In genomic region chr18:67467188-67467587, GRCh38 we compare ENCODE assay signal across 18 cellular contexts. TPM values are rescaled to one million over a fixed set of nuclear protein-coding genes. Genes with fewer than 3 reads are reported as not detected.
DNase-seq lines count a peak whose midpoint lies in the region; ATAC-seq, FAIRE-seq and TF ChIP-seq lines count a peak whose summit lies in the region.
"Had no signal": no experiment of that assay in that cellular context is flagged by ENCODE, and none has a peak within 500 bp of the region (broad histone marks: within the 10 kb centered on the region; RNA-seq: fewer than 3 reads in every experiment).

No MANE protein-coding gene starts in this region.

- FAIRE-seq in H1 (lab: Jason Lieb, UNC) (no peak), pancreas (lab: Jason Lieb, UNC) (no peak)
- FAIRE-seq: A549, G401.6, GM12891, H54 had no signal

- no peak overlapping the region for H2BK12ac ChIP-seq in H1 (ENCODE audit: low read depth, low read length)

- H3K23ac ChIP-seq in H1 (ENCODE audit: insufficient read length) = no peak overlapping the region

- intact Hi-C loops in pancreas (cut with DNase I) = no loop called here

- H3K9me3 ChIP-seq in H1 (ENCODE audit: insufficient read depth in 2 of 2, low read depth in 1 of 2, low read length in 1 of 2) (no peaks in the 10 kb centered on the region), pancreas (no peaks in the 10 kb centered on the region)
- H3K9me3 ChIP-seq: A549, MG63 had no signal

- no peak overlapping the region for H3K27ac ChIP-seq in H1 (ENCODE audit: low read depth, low read length)
- no peak overlapping the region for H3K27ac ChIP-seq in pancreas
- H3K27ac ChIP-seq: A549, KMS-11, PC-9 had no signal

- no peak for TF ChIP-seq EP300 in H1 (IDR thresholded peaks at IDR 0.05; ENCODE audit: borderline replicate concordance in 1 of 2, low read depth in 2 of 2, low read length in 2 of 2)

- no peak overlapping the region for H2BK5ac ChIP-seq in H1 (ENCODE audit: low read depth, low read length)

- no peak overlapping the region for H3K18ac ChIP-seq in H1 (ENCODE audit: extremely low read depth, low read length)

- H4K8ac ChIP-seq in H1 (ENCODE audit: extremely low read depth, insufficient read depth, low read length) = no peak overlapping the region

- ATAC-seq in activated naive CD8-positive, alpha-beta T cell treated with anti-CD3 and anti-CD28 coated beads, Interleukin-2, amount 10 ng/mL, durations not matched to agents 7 days and 5 days (ENCODE audit: low read depth) = no peak
- ATAC-seq in activated naive CD8-positive, alpha-beta T cell treated with anti-CD3 and anti-CD28 coated beads, Interleukin-2, amount 50 U/mL, for 24 hours = no peak
- ATAC-seq in pancreas = no peak
- ATAC-seq in activated CD8-positive, alpha-beta memory T cell treated with anti-CD3 and anti-CD28 coated beads, Interleukin-2, amount 10 ng/mL, durations not matched to agents 7 days and 5 days = no peak
- no peak for ATAC-seq in GM19035 (IDR thresholded peaks at IDR 0.05; ENCODE audit: unreplicated experiment)
- ATAC-seq: A549 had no signal

- H3K27me3 ChIP-seq in H1 (replicated peaks in 1 of 4; ENCODE audit: control insufficient read depth in 3 of 4, extremely low read depth in 1 of 4, insufficient read depth in 3 of 4, low read length in 3 of 4) (no peaks in the 10 kb centered on the region; a peak in 1 of 7 replicates), pancreas (no peaks in the 10 kb centered on the region)
- H3K27me3 ChIP-seq: MG63 had no signal

- peak overlapping the region; percentile 35 for H3K27ac Mint-ChIP-seq in activated naive CD8-positive, alpha-beta T cell treated with anti-CD3 and anti-CD28 coated beads, Interleukin-2, amount 10 ng/mL, durations not matched to agents 7 days and 5 days
- H3K27ac Mint-ChIP-seq in activated naive CD8-positive, alpha-beta T cell treated with anti-CD3 and anti-CD28 coated beads, Interleukin-2, amount 50 U/mL, for 24 hours = no peak overlapping the region
- H3K27ac Mint-ChIP-seq in activated CD8-positive, alpha-beta memory T cell treated with anti-CD3 and anti-CD28 coated beads, Interleukin-2, amount 10 ng/mL, durations not matched to agents 7 days and 5 days = no peak overlapping the region
- H3K27ac Mint-ChIP-seq: CD4-positive, CD25-positive, alpha-beta regulatory T cell had no signal

- TF ChIP-seq CTCF in H1 (IDR thresholded peaks at IDR 0.05; ENCODE audit: control extremely low read depth in 1 of 3, insufficient read depth in 1 of 3, low read depth in 1 of 3, low read length in 3 of 3) (no peak), pancreas (IDR thresholded peaks at IDR 0.05) (no peak)

- H3K79me1 ChIP-seq in H1 (ENCODE audit: low read depth, low read length) = no peaks in the 10 kb centered on the region

- H3K56ac ChIP-seq in H1 (replicated peaks; ENCODE audit: insufficient read length, low read depth, low read length) = no peak overlapping the region

- H2BK120ac ChIP-seq in H1 (replicated peaks; ENCODE audit: low read depth, low read length) = no peak overlapping the region

- 0 out of 2 replicates have a peak overlapping the region, but pooled peaks have one; percentile 76 for H2AK5ac ChIP-seq in H1 (ENCODE audit: low read depth, low read length)

- H3K4me3 ChIP-seq in H1 (ENCODE audit: extremely low read depth in 1 of 4, insufficient read depth in 2 of 4, low read depth in 3 of 4, low read length in 4 of 4) (no peak overlapping the region), pancreas (no peak overlapping the region)
- H3K4me3 ChIP-seq: A549, MG63, PC-9 had no signal

- H3K9ac ChIP-seq in H1 (replicated peaks in 1 of 4; ENCODE audit: extremely low read depth in 1 of 4, low read depth in 3 of 4, low read length in 3 of 4) = no peak overlapping the region
- H3K9ac ChIP-seq: KMS-11 had no signal

- H3K9me3 Mint-ChIP-seq in activated naive CD8-positive, alpha-beta T cell treated with anti-CD3 and anti-CD28 coated beads, Interleukin-2, amount 10 ng/mL, durations not matched to agents 7 days and 5 days = peaks cover 2% of the 10 kb centered on the region
- peaks cover 5% of the 10 kb centered on the region for H3K9me3 Mint-ChIP-seq in activated naive CD8-positive, alpha-beta T cell treated with anti-CD3 and anti-CD28 coated beads, Interleukin-2, amount 50 U/mL, for 24 hours
- no peaks in the 10 kb centered on the region for H3K9me3 Mint-ChIP-seq in activated CD8-positive, alpha-beta memory T cell treated with anti-CD3 and anti-CD28 coated beads, Interleukin-2, amount 10 ng/mL, durations not matched to agents 7 days and 5 days (ENCODE audit: low read depth)

- no peak for DNase-seq in activated naive CD8-positive, alpha-beta T cell treated with anti-CD3 and anti-CD28 coated beads, Interleukin-2, amount 10 ng/mL, durations not matched to agents 7 days and 5 days
- DNase-seq in activated naive CD8-positive, alpha-beta T cell treated with anti-CD3 and anti-CD28 coated beads, Interleukin-2, amount 50 U/mL, for 24 hours = no peak
- DNase-seq in NCI-H2227 treated with DMSO at 0.1 percent for 48 hours (lab: John Stamatoyannopoulos, UW) (peak; percentile 65), H1 (ENCODE audit: low read depth in 1 of 2, low spot score in 2 of 2) (no peak), pancreas (no peak), NCI-H226 (no peak)
- no peak for DNase-seq in activated CD8-positive, alpha-beta memory T cell treated with anti-CD3 and anti-CD28 coated beads, Interleukin-2, amount 10 ng/mL, durations not matched to agents 7 days and 5 days
- DNase-seq: CD4-positive, CD25-positive, alpha-beta regulatory T cell; DMS79; MG63; NCI-H510A treated with DMSO at 0.1 percent for 48 hours; PC-9 had no signal

- H3K36me3 ChIP-seq in H1 (ENCODE audit: control insufficient read depth in 2 of 4, insufficient read depth in 4 of 4, low read length in 3 of 4) (no peaks in the 10 kb centered on the region), pancreas (no peaks in the 10 kb centered on the region)
- H3K36me3 ChIP-seq: MG63 had no signal

- POLR2A ChIA-PET in activated naive CD8-positive, alpha-beta T cell treated with anti-CD3 and anti-CD28 coated beads, Interleukin-2, amount 10 ng/mL, durations not matched to agents 7 days and 5 days (lab: Charles Lee) = no interaction called here
- POLR2A ChIA-PET in H1 (lab: Charles Lee; ENCODE audit: partially characterized antibody) = no interaction called here

- no peaks in the 10 kb centered on the region for H3K79me2 ChIP-seq in H1 (ENCODE audit: control insufficient read depth in 1 of 2, insufficient read depth in 2 of 2, low read length in 2 of 2)

- peaks cover 2% of the 10 kb centered on the region for H3K36me3 Mint-ChIP-seq in activated naive CD8-positive, alpha-beta T cell treated with anti-CD3 and anti-CD28 coated beads, Interleukin-2, amount 10 ng/mL, durations not matched to agents 7 days and 5 days
- H3K36me3 Mint-ChIP-seq in activated naive CD8-positive, alpha-beta T cell treated with anti-CD3 and anti-CD28 coated beads, Interleukin-2, amount 50 U/mL, for 24 hours (ENCODE audit: low read depth) = peaks cover 2% of the 10 kb centered on the region
- no peaks in the 10 kb centered on the region for H3K36me3 Mint-ChIP-seq in activated CD8-positive, alpha-beta memory T cell treated with anti-CD3 and anti-CD28 coated beads, Interleukin-2, amount 10 ng/mL, durations not matched to agents 7 days and 5 days
- H3K36me3 Mint-ChIP-seq: CD4-positive, CD25-positive, alpha-beta regulatory T cell had no signal

- no peak overlapping the region for H3K4me3 Mint-ChIP-seq in activated naive CD8-positive, alpha-beta T cell treated with anti-CD3 and anti-CD28 coated beads, Interleukin-2, amount 10 ng/mL, durations not matched to agents 7 days and 5 days
- no peak overlapping the region for H3K4me3 Mint-ChIP-seq in activated naive CD8-positive, alpha-beta T cell treated with anti-CD3 and anti-CD28 coated beads, Interleukin-2, amount 50 U/mL, for 24 hours
- no peak overlapping the region for H3K4me3 Mint-ChIP-seq in activated CD8-positive, alpha-beta memory T cell treated with anti-CD3 and anti-CD28 coated beads, Interleukin-2, amount 10 ng/mL, durations not matched to agents 7 days and 5 days
- H3K4me3 Mint-ChIP-seq: CD4-positive, CD25-positive, alpha-beta regulatory T cell had no signal

- peaks cover 0 to 1% of the 10 kb centered on the region in 2 experiments for H4K20me1 ChIP-seq in H1 (replicated peaks in 1 of 2; ENCODE audit: control insufficient read depth in 1 of 2, insufficient read depth in 2 of 2, low read length in 2 of 2)

- no peaks in the 10 kb centered on the region for H3K23me2 ChIP-seq in H1 (ENCODE audit: low read depth, low read length)

- no peak for TF ChIP-seq POLR2A in H1 (IDR thresholded peaks at IDR 0.05; ENCODE audit: control extremely low read depth in 1 of 2, low read depth in 2 of 2, low read length in 2 of 2)

- no peak overlapping the region for H4K91ac ChIP-seq in H1 (replicated peaks; ENCODE audit: insufficient read length, low read length)

- peaks cover 7% of the 10 kb centered on the region for H3K4me1 Mint-ChIP-seq in activated naive CD8-positive, alpha-beta T cell treated with anti-CD3 and anti-CD28 coated beads, Interleukin-2, amount 10 ng/mL, durations not matched to agents 7 days and 5 days
- H3K4me1 Mint-ChIP-seq in activated naive CD8-positive, alpha-beta T cell treated with anti-CD3 and anti-CD28 coated beads, Interleukin-2, amount 50 U/mL, for 24 hours = peaks cover 5% of the 10 kb centered on the region
- peaks cover 6% of the 10 kb centered on the region for H3K4me1 Mint-ChIP-seq in activated CD8-positive, alpha-beta memory T cell treated with anti-CD3 and anti-CD28 coated beads, Interleukin-2, amount 10 ng/mL, durations not matched to agents 7 days and 5 days
- H3K4me1 Mint-ChIP-seq: CD4-positive, CD25-positive, alpha-beta regulatory T cell had no signal

- TF ChIP-seq RAD21 in H1 (IDR thresholded peaks at IDR 0.05 in 1 of 2, conservative IDR thresholded peaks at IDR 0.05 in 1 of 2; ENCODE audit: low read depth in 2 of 2, low read length in 2 of 2) = no peak

- no peak overlapping the region for H4K5ac ChIP-seq in H1 (ENCODE audit: insufficient read length, low read depth, low read length)

- no peak overlapping the region for H3K4ac ChIP-seq in H1 (replicated peaks; ENCODE audit: insufficient read length, low read depth, low read length)

- CTCF ChIA-PET in H1 (lab: Charles Lee; ENCODE audit: partially characterized antibody) = interaction anchor here (1.0 kb wide), 1 partner anchor 46 kb away, joined by 3 read pairs; no protein-coding TSS in a partner anchor
- CTCF ChIA-PET in activated CD8-positive, alpha-beta memory T cell treated with anti-CD3 and anti-CD28 coated beads, Interleukin-2, amount 10 ng/mL, durations not matched to agents 7 days and 5 days (lab: Charles Lee) = no interaction called here

- no peak overlapping the region for H2BK20ac ChIP-seq in H1 (ENCODE audit: low read length)

- WGBS in H1 (ENCODE audit: extremely low coverage in 1 of 2, insufficient coverage in 1 of 2, insufficient read length in 1 of 2, insufficient replicate concordance in 2 of 2, low coverage in 1 of 2, low lambda C conversion rate in 2 of 2, missing lambda C conversion rate in 1 of 2), 2 experiments = 56% methylated on average over 1 of the region's 1 CpG; no CpG with 5 or more reads in 1 of the 2 experiments
- 14 to 18% methylated on average over 1 of the region's 1 CpG for WGBS in pancreas, 2 donors

- H3K4me1 ChIP-seq in H1 (replicated peaks in 1 of 4; ENCODE audit: control insufficient read depth in 3 of 4, insufficient read depth in 4 of 4, low read length in 3 of 4) = no peaks in the 10 kb centered on the region; a peak in 1 of 7 replicates
- H3K4me1 ChIP-seq in pancreas = no peaks in the 10 kb centered on the region
- H3K4me1 ChIP-seq: A549 had no signal

- H3K4me2 ChIP-seq in H1 (ENCODE audit: insufficient read depth in 1 of 2, low read depth in 2 of 2, low read length in 2 of 2) = no peak overlapping the region
- H3K4me2 ChIP-seq: A549, KMS-11, PC-9 had no signal

- no peak overlapping the region for H3K14ac ChIP-seq in H1 (ENCODE audit: insufficient read length)

- no peaks in the 10 kb centered on the region for H3K27me3 Mint-ChIP-seq in activated naive CD8-positive, alpha-beta T cell treated with anti-CD3 and anti-CD28 coated beads, Interleukin-2, amount 10 ng/mL, durations not matched to agents 7 days and 5 days
- H3K27me3 Mint-ChIP-seq in activated naive CD8-positive, alpha-beta T cell treated with anti-CD3 and anti-CD28 coated beads, Interleukin-2, amount 50 U/mL, for 24 hours = no peaks in the 10 kb centered on the region
- peaks cover 2% of the 10 kb centered on the region for H3K27me3 Mint-ChIP-seq in activated CD8-positive, alpha-beta memory T cell treated with anti-CD3 and anti-CD28 coated beads, Interleukin-2, amount 10 ng/mL, durations not matched to agents 7 days and 5 days

- no peak overlapping the region for H2BK15ac ChIP-seq in H1 (ENCODE audit: low read length)

- no peak overlapping the region for H2AFZ ChIP-seq in H1 (ENCODE audit: low read length)
- H2AFZ ChIP-seq: PC-9 had no signal

RNA-seq across cellular contexts. Expression of gene DSEL, which starts 49.3 kb away (rescaled TPM):
- total RNA-seq in activated naive CD8-positive, alpha-beta T cell treated with anti-CD3 and anti-CD28 coated beads, Interleukin-2, amount 10 ng/mL, durations not matched to agents 7 days and 5 days = under 1 TPM; 0.47 to 0.60 TPM
- total RNA-seq in H1 (2021; fragmentation: NEBNext Ultra II Directional; extraction: Animal tissue kit (Norgen Biotek cat#: 25700)) = 20.6 and 22.8 TPM in 2 replicates
- polyA plus RNA-seq in H1 (2011; rRNA removed) = 1.8 and 3.0 TPM in 2 replicates
- polyA plus RNA-seq in H1 (2011; cell fraction: cytosol; rRNA removed) = 2.6 TPM
- 2.0 TPM for polyA plus RNA-seq in H1 (2011; cell fraction: nucleus; rRNA removed)
- 2.7 to 5.9 TPM (median 3.9 TPM) in 4 replicates for polyA plus RNA-seq in H1 (2012, experiment 1 of 2)
- 0.94 TPM for polyA plus RNA-seq in H1 (2012, experiment 2 of 2)
- 24.6 TPM for polyA plus RNA-seq in H1 (2013, experiment 1 of 2)
- 25.3 TPM for polyA plus RNA-seq in H1 (2013, experiment 2 of 2)
- 16.5 and 23.2 TPM in 2 replicates for polyA minus RNA-seq in H1 (2011; rRNA and poly(A)+ RNA removed)
- 10.1 TPM for polyA minus RNA-seq in H1 (2011; cell fraction: cytosol; rRNA and poly(A)+ RNA removed)
- polyA minus RNA-seq in H1 (2011; cell fraction: nucleus; rRNA and poly(A)+ RNA removed) = 38.6 TPM
- total RNA-seq in pancreas = 1 to 10 TPM; 1.9 to 4.7 (median 2.5) TPM
- polyA plus RNA-seq in pancreas = 1 to 10 TPM in 1 of 2 donors, under 1 TPM in 1; 0.65 to 1.9 TPM
- total RNA-seq in activated CD8-positive, alpha-beta memory T cell treated with anti-CD3 and anti-CD28 coated beads, Interleukin-2, amount 10 ng/mL, durations not matched to agents 7 days and 5 days = under 1 TPM; 0.05 to 0.06 TPM
